Comparison of ENCODE assay signal across 9 cellular contexts in the genomic region with DNA sequence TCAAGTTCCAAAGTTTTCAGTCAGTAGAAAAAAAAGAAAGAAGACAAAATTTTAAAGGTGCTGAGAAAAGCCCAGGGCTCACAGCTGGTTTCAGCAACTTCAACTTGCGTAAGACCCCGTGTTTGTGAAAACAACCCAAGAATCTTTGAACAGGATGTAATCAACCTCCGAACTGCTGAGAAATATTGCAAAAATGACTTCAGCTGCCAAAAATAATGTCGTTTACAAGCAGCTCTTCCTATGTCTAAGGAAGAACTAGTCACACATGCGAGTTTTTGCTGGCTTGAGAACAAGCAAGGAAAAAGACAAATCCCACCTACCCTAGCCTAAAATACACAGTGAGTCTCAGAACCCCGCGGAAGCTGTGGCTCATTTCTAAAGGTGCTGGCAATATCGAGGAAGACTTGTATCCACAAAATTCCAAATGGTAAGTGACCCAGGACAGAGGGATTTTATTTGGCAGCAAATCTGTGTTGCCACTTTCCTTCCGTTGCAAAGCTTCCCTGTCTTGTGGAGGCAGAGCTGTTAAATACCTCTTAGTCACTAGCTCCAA. TPM values are rescaled to one million over a fixed set of nuclear protein-coding genes. Genes with fewer than 3 reads are reported as not detected.
DNase-seq lines count a peak whose midpoint lies in the region; ATAC-seq and TF ChIP-seq lines count a peak whose summit lies in the region.
"Had no signal": no experiment of that assay in that cellular context is flagged by ENCODE, and none has a peak within 500 bp of the region (broad histone marks: within the 10 kb centered on the region; RNA-seq: fewer than 3 reads in every experiment).

No MANE protein-coding gene starts in this region.

- no peaks in the 10 kb centered on the region for H4K20me1 ChIP-seq in osteoblast (ENCODE audit: insufficient read depth, low read length)

- DNase-seq in BJ (ENCODE audit: low read depth) (peak; percentile 84), SIG-M5 (lab: John Stamatoyannopoulos, UW) (peak; percentile 50), fibroblast of villous mesenchyme (ENCODE audit: low read depth) (peak; percentile 91), osteoblast (ENCODE audit: insufficient read length, low spot score, missing footprints) (peak; percentile 51), SW480 (ENCODE audit: low spot score) (no peak), occipital lobe (lab: John Stamatoyannopoulos, UW) (no peak), posterior vena cava (ENCODE audit: low spot score) (no peak)
- DNase-seq: CD8-positive, alpha-beta T cell had no signal

- H3K27me3 ChIP-seq in BJ (ENCODE audit: control insufficient read depth, insufficient read depth, low read length) = no peaks in the 10 kb centered on the region
- H3K27me3 ChIP-seq in osteoblast (ENCODE audit: insufficient read depth, low read length) = no peaks in the 10 kb centered on the region

- H3K79me2 ChIP-seq in osteoblast (ENCODE audit: insufficient read depth, low read length) = no peaks in the 10 kb centered on the region

- CTCF ChIA-PET in BJ (lab: Yijun Ruan, JAX) = interaction anchor here (0.5 to 2.1 kb wide), 7 partner anchors 9 to 62 kb away, joined by 3 to 7 read pairs (median 3); no protein-coding TSS in a partner anchor

- no peak for ATAC-seq in GM18868 (IDR thresholded peaks at IDR 0.05; ENCODE audit: unreplicated experiment)
- ATAC-seq: CD8-positive, alpha-beta T cell had no signal

- peaks cover 11% of the 10 kb centered on the region for H3K4me1 ChIP-seq in osteoblast (ENCODE audit: insufficient read depth, low read length)

- peak overlapping the region; percentile 19; the same call in 1 of the 2 replicates for H3K4me3 ChIP-seq in BJ (ENCODE audit: low read depth, low read length)
- H3K4me3 ChIP-seq in fibroblast of villous mesenchyme (ENCODE audit: low read depth, low read length) = peak overlapping the region; percentile 11
- H3K4me3 ChIP-seq in osteoblast (ENCODE audit: insufficient read depth, low read length) = peak overlapping the region; percentile 64

- intact Hi-C loops in posterior vena cava (cut with DNase I) = loop anchor here in 1 of 2 donors (10.0 kb wide), 1 partner anchor 57 kb away; a partner anchor contains a TSS

- H2AFZ ChIP-seq in osteoblast (ENCODE audit: low read length) = peak overlapping the region; percentile 81

- H3K36me3 ChIP-seq in BJ (ENCODE audit: control insufficient read depth, insufficient read depth, low read length) (no peaks in the 10 kb centered on the region), osteoblast (ENCODE audit: insufficient read depth, low read length) (no peaks in the 10 kb centered on the region)

- TF ChIP-seq CTCF in BJ (IDR thresholded peaks at IDR 0.05; ENCODE audit: insufficient read depth, low read depth, low read length) = no peak
- no peak for TF ChIP-seq CTCF in fibroblast of villous mesenchyme (IDR thresholded peaks at IDR 0.05; ENCODE audit: insufficient read depth, low read depth, low read length)
- no peak for TF ChIP-seq CTCF in osteoblast (IDR thresholded peaks at IDR 0.05; ENCODE audit: extremely low read depth, low read depth, low read length)

- H3K27ac ChIP-seq in osteoblast (ENCODE audit: low read depth, low read length) = peak overlapping the region; percentile 51

- POLR2A ChIA-PET in BJ (lab: Charles Lee) = interaction anchor here (0.6 to 1.0 kb wide), 2 partner anchors 262 kb away, joined by 4 to 5 read pairs; no protein-coding TSS in a partner anchor

- peak overlapping the region; percentile 86 for H3K4me2 ChIP-seq in osteoblast (ENCODE audit: insufficient read depth, low read length)

- no peaks in the 10 kb centered on the region for H3K9me3 ChIP-seq in osteoblast (ENCODE audit: low read depth, low read length)

RNA-seq across cellular contexts. Expression of a gene that starts 59.8 kb away (rescaled TPM):
- 18.5 and 34.5 TPM in 2 replicates for polyA plus RNA-seq in BJ (2011; rRNA removed)
- polyA minus RNA-seq in BJ (2011; rRNA and poly(A)+ RNA removed) = 165 TPM in 2 replicates
- total RNA-seq in fibroblast of villous mesenchyme (59.6 and 98.9 TPM in 2 replicates), osteoblast (77.2 and 82.9 TPM in 2 replicates), occipital lobe (277 TPM), posterior vena cava (100 to 1,000 TPM; 105 to 121 TPM)
- total RNA-seq: CD8-positive, alpha-beta T cell had no signal

Comparison
In these comparisons a context has a peak if more than half of its experiments do, and no peak if none do; other contexts are left out.
1. DNase-seq: peak in BJ (single experiment), SIG-M5 (single experiment), fibroblast of villous mesenchyme (single experiment) and osteoblast (single experiment); none in SW480 (single experiment), occipital lobe (single experiment) and posterior vena cava (single experiment).
2. H3K4me3 ChIP-seq: peak in every context shown above with its lines; median percentile 64 in osteoblast; 19 in BJ; 11 in fibroblast of villous mesenchyme.